In the genomic region with DNA sequence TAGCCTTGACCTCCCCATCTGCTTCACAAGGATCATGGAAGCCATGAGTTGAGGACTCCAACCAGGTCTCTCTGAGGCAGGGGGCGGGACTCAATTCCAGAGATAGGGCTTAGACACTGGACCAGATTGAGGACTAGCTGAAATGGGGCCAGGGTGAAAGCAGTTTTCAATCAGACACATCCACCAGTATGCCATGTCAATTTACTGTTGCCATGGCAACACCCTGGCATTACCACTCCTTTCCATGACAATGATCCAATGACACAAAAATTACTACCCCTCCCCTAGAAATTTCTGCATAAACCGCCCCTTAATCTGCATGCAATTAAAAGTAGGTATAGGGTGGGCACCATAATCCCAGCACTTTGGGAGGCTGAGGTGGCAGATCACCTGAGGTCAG, we compare ENCODE assay signal across 27 cellular contexts.
"Had no signal": no experiment of that assay in that cellular context is flagged by ENCODE, and none has a peak within 500 bp of the region (broad histone marks: within the 10 kb centered on the region; RNA-seq: fewer than 3 reads in every experiment).

No MANE protein-coding gene starts in this region.

- H3K9me3 ChIP-seq: ascending aorta, body of pancreas had no signal

- H3K4me3 ChIP-seq: ascending aorta, body of pancreas, SK-N-MC had no signal

- ATAC-seq: activated naive CD4-positive, alpha-beta T cell treated with anti-CD3 and anti-CD28 coated beads, Interleukin-2, amount 50 U/mL, for 72 hours; activated naive CD8-positive, alpha-beta T cell treated with anti-CD3 and anti-CD28 coated beads, Interleukin-2, amount 50 U/mL, for 24 hours; activated T-cell treated with anti-CD3 and anti-CD28 coated beads, Interleukin-2, amount 50 U/mL, for 4 hours; body of pancreas; Panc1; Right ventricle myocardium inferior; T-cell had no signal

- FAIRE-seq: bronchial epithelial cell had no signal

- H3K27me3 ChIP-seq: ascending aorta, body of pancreas had no signal

- H3K27ac ChIP-seq: ascending aorta, body of pancreas, KMS-11, SK-N-MC, VCaP had no signal

- H3K36me3 ChIP-seq: ascending aorta had no signal

- DNase-seq: activated CD4-positive, alpha-beta T cell treated with anti-CD3 and anti-CD28 coated beads for 4 hours; activated CD4-positive, alpha-beta T cell treated with anti-CD3 and anti-CD28 coated beads, Interleukin-2, amount 50 U/mL, for 4 hours; activated CD8-positive, alpha-beta memory T cell treated with anti-CD3 and anti-CD28 coated beads for 24 hours; activated effector memory CD4-positive, alpha-beta T cell treated with anti-CD3 and anti-CD28 coated beads, Interleukin-2, amount 50 U/mL, for 16 hours; activated naive CD4-positive, alpha-beta T cell treated with Interleukin-2 at 50 U/mL for 16 hours; activated naive CD8-positive, alpha-beta T cell treated with anti-CD3 and anti-CD28 coated beads, Interleukin-2, amount 50 U/mL, for 24 hours; activated T-cell treated with anti-CD3 and anti-CD28 coated beads, Interleukin-2, amount 50 U/mL, for 4 hours; amniotic stem cell; body of pancreas; central memory CD4-positive, alpha-beta T cell; NCI-H1092; NCI-H1417; NCI-H2029; NCI-H446; NCI-H774; NK-92 treated with Interleukin-12 subunit alpha and Interleukin-12 subunit beta, amount 100 ng/mL, for 24 hours; RPMI8226; T-cell; T1000 had no signal

- H3K4me1 ChIP-seq: ascending aorta, body of pancreas had no signal
